13 cellular contexts compared by ENCODE assay signal in genomic region chr1:155131285-155131684, GRCh38. TPM values are rescaled to one million over a fixed set of nuclear protein-coding genes. Genes with fewer than 3 reads are reported as not detected.
DNase-seq lines count a peak whose midpoint lies in the region; ATAC-seq, FAIRE-seq and TF ChIP-seq lines count a peak whose summit lies in the region.
"Had no signal": no experiment of that assay in that cellular context is flagged by ENCODE, and none has a peak within 500 bp of the region (broad histone marks: within the 10 kb centered on the region; RNA-seq: fewer than 3 reads in every experiment).

No MANE protein-coding gene starts in this region.

- TF ChIP-seq CTCF in K562 (IDR thresholded peaks at IDR 0.05 in 2 of 3, conservative IDR thresholded peaks at IDR 0.05 in 1 of 3; ENCODE audit: insufficient read depth in 2 of 3, low read depth in 1 of 3, low read length in 3 of 3) (no peak), heart left ventricle (IDR thresholded peaks at IDR 0.05) (no peak), type B pancreatic cell (conservative IDR thresholded peaks at IDR 0.05) (no peak)

- ATAC-seq in K562 (no peak), heart left ventricle (peak in 2 of 4 donors; percentile 1 to 6), HG03175 (IDR thresholded peaks at IDR 0.05; ENCODE audit: unreplicated experiment) (no peak)
- ATAC-seq in naive thymus-derived CD4-positive, alpha-beta T cell = no peak
- ATAC-seq in activated naive CD8-positive, alpha-beta T cell treated with anti-CD3 and anti-CD28 coated beads, Interleukin-2, amount 50 U/mL, for 24 hours = no peak
- ATAC-seq: stimulated activated naive CD8-positive, alpha-beta T cell treated with anti-CD3 and anti-CD28 coated beads, Interleukin-15, Interleukin-2, amounts not matched to agents 100 U/mL and 50 U/mL, for 24 hours; T-helper 17 cell had no signal

- BruUV-seq in K562 (replicated peaks; lab: Mats Ljungman, UMichigan) = no TSS peak

- H3K27ac Mint-ChIP-seq in naive thymus-derived CD4-positive, alpha-beta T cell = peak overlapping the region in 7 of 9 donors; percentile 54 to 96 (median 79)
- peak overlapping the region; percentile 100 for H3K27ac Mint-ChIP-seq in type B pancreatic cell
- no peak overlapping the region for H3K27ac Mint-ChIP-seq in activated naive CD8-positive, alpha-beta T cell treated with anti-CD3 and anti-CD28 coated beads, Interleukin-2, amount 50 U/mL, for 24 hours
- H3K27ac Mint-ChIP-seq: T-helper 17 cell had no signal

- TF ChIP-seq EP300 in K562 (IDR thresholded peaks at IDR 0.05; ENCODE audit: low read length) = no peak

- TF ChIP-seq POLR2A in K562 (conservative IDR thresholded peaks at IDR 0.05) = no peak
- TF ChIP-seq POLR2A in heart left ventricle (IDR thresholded peaks at IDR 0.05) = no peak

- H3K9me3 ChIP-seq in K562 (replicated peaks; ENCODE audit: control insufficient read depth, insufficient read depth, low read depth, low read length) = no peaks in the 10 kb centered on the region
- H3K9me3 ChIP-seq in heart left ventricle = no peaks in the 10 kb centered on the region
- H3K9me3 ChIP-seq in naive thymus-derived CD4-positive, alpha-beta T cell (ENCODE audit: control insufficient read depth in 2 of 3, low read length in 3 of 3) = no peaks in the 10 kb centered on the region

- intact Hi-C loops in K562 (cut with micrococcal nuclease) (no loop called here), heart left ventricle (cut with DNase I) (no loop called here)
- intact Hi-C loops in naive thymus-derived CD4-positive, alpha-beta T cell (cut with micrococcal nuclease) = no loop called here

- peak overlapping the region in 1 of 2 experiments; percentile 45; a peak in 1 of 4 replicates for H3K9ac ChIP-seq in K562 (ENCODE audit: insufficient read depth in 1 of 2, low read depth in 2 of 2, low read length in 2 of 2)

- peaks cover 21% of the 10 kb centered on the region for H3K36me3 ChIP-seq in K562 (ENCODE audit: control insufficient read depth, insufficient read depth, low read length)
- peaks cover 0 to 42% (median 38%) of the 10 kb centered on the region in 9 donors for H3K36me3 ChIP-seq in heart left ventricle
- H3K36me3 ChIP-seq in naive thymus-derived CD4-positive, alpha-beta T cell (ENCODE audit: control insufficient read depth in 2 of 3, insufficient read depth in 3 of 3, low read length in 3 of 3) = peaks cover 0 to 24% (median 0%) of the 10 kb centered on the region in 3 experiments

- H3K9me1 ChIP-seq in K562 (ENCODE audit: control insufficient read depth, insufficient read depth, low read length) = no peaks in the 10 kb centered on the region

- POLR2A ChIA-PET in K562 (lab: Yijun Ruan, JAX) = interaction anchor here (0.5 to 1.1 kb wide), 2 partner anchors 9 kb away, joined by 3 to 4 read pairs; partner anchors contain the start of gene DPM3
- POLR2A ChIA-PET in naive thymus-derived CD4-positive, alpha-beta T cell (lab: Charles Lee) = interaction anchor here (0.8 kb wide), 1 partner anchor 11 kb away, joined by 3 read pairs; no protein-coding TSS in a partner anchor

- H3K27me3 ChIP-seq in K562 (ENCODE audit: control insufficient read depth in 2 of 2, insufficient read depth in 2 of 2, low read length in 2 of 2) = no peaks in the 10 kb centered on the region
- H3K27me3 ChIP-seq in heart left ventricle = peaks cover 0 to 29% (median 0%) of the 10 kb centered on the region in 9 donors
- H3K27me3 ChIP-seq in naive thymus-derived CD4-positive, alpha-beta T cell (ENCODE audit: control insufficient read depth in 2 of 2, insufficient read depth in 2 of 2, low read length in 2 of 2) = peaks cover 0 to 6% of the 10 kb centered on the region in 2 donors

- H3K36me3 Mint-ChIP-seq in naive thymus-derived CD4-positive, alpha-beta T cell = peaks cover 0 to 9% (median 3%) of the 10 kb centered on the region in 5 donors
- H3K36me3 Mint-ChIP-seq in type B pancreatic cell = peaks cover 21% of the 10 kb centered on the region
- no peaks in the 10 kb centered on the region for H3K36me3 Mint-ChIP-seq in activated naive CD8-positive, alpha-beta T cell treated with anti-CD3 and anti-CD28 coated beads, Interleukin-2, amount 50 U/mL, for 24 hours (ENCODE audit: low read depth)

- no peak overlapping the region for H2AFZ ChIP-seq in K562 (ENCODE audit: low read depth, low read length)

- H3K4me1 ChIP-seq in K562 (replicated peaks in 1 of 2; ENCODE audit: control insufficient read depth in 2 of 2, insufficient read depth in 2 of 2, low read length in 2 of 2) (peaks cover 57 to 70% of the 10 kb centered on the region in 2 experiments), heart left ventricle (peaks cover 16 to 82% (median 55%) of the 10 kb centered on the region in 12 donors)
- H3K4me1 ChIP-seq in naive thymus-derived CD4-positive, alpha-beta T cell (ENCODE audit: control insufficient read depth in 2 of 2, insufficient read depth in 2 of 2, low read length in 2 of 2) = peaks cover 30 to 32% of the 10 kb centered on the region in 2 donors

- DNase-seq in K562 (ENCODE audit: extremely low read depth in 1 of 4, low spot score in 3 of 4) (peak in 1 of 4 experiments; percentile 1), heart left ventricle (peak in 2 of 5 donors; percentile 61 to 78), type B pancreatic cell (ENCODE audit: extremely low spot score, unreplicated experiment) (no peak), SKM-1 treated with dmso at 0.1 percent for 144 hours (lab: John Stamatoyannopoulos, UW; ENCODE audit: unreplicated experiment) (no peak)
- DNase-seq in naive thymus-derived CD4-positive, alpha-beta T cell = no peak
- no peak for DNase-seq in activated naive CD8-positive, alpha-beta T cell treated with anti-CD3 and anti-CD28 coated beads, Interleukin-2, amount 50 U/mL, for 24 hours
- DNase-seq: activated CD4-positive, alpha-beta T cell treated with anti-CD3 and anti-CD28 coated beads for 4 hours; NCI-H345; stimulated activated CD4-positive, alpha-beta T cell treated with anti-CD3 and anti-CD28 coated beads, Interleukin-4, amount 100 ng/mL, for 4 hours; stimulated activated naive CD8-positive, alpha-beta T cell treated with anti-CD3 and anti-CD28 coated beads, Interleukin-15, Interleukin-2, amounts not matched to agents 100 U/mL and 50 U/mL, for 24 hours; T-helper 17 cell had no signal

- H3K27ac ChIP-seq in K562 (ENCODE audit: extremely low read depth, low read depth, low read length) (no peak overlapping the region), heart left ventricle (peak overlapping the region; percentile 70 to 100 (median 96))
- H3K27ac ChIP-seq in naive thymus-derived CD4-positive, alpha-beta T cell (ENCODE audit: low read depth, low read length) = peak overlapping the region; percentile 55

- H3K4me1 Mint-ChIP-seq in naive thymus-derived CD4-positive, alpha-beta T cell = peaks cover 37 to 57% (median 52%) of the 10 kb centered on the region in 7 donors
- H3K4me1 Mint-ChIP-seq in type B pancreatic cell (ENCODE audit: unreplicated experiment) = peaks cover 45% of the 10 kb centered on the region
- peaks cover 40% of the 10 kb centered on the region for H3K4me1 Mint-ChIP-seq in activated naive CD8-positive, alpha-beta T cell treated with anti-CD3 and anti-CD28 coated beads, Interleukin-2, amount 50 U/mL, for 24 hours

- FAIRE-seq in K562 (lab: Jason Lieb, UNC) = no peak
- FAIRE-seq: endometrium had no signal

- no peaks in the 10 kb centered on the region for H4K20me1 ChIP-seq in K562 (replicated peaks; ENCODE audit: control insufficient read depth, insufficient read depth, low read length)

- peak overlapping the region in 3 of 10 donors; percentile 12 to 97 (median 55) for H3K4me3 Mint-ChIP-seq in naive thymus-derived CD4-positive, alpha-beta T cell
- peak overlapping the region; percentile 92 for H3K4me3 Mint-ChIP-seq in type B pancreatic cell
- H3K4me3 Mint-ChIP-seq in activated naive CD8-positive, alpha-beta T cell treated with anti-CD3 and anti-CD28 coated beads, Interleukin-2, amount 50 U/mL, for 24 hours = no peak overlapping the region

- peaks cover 17% of the 10 kb centered on the region for H3K79me2 ChIP-seq in K562 (ENCODE audit: control insufficient read depth, insufficient read depth, low read length)

- CTCF ChIA-PET in K562 (lab: Yijun Ruan, JAX; ENCODE audit: low intra/inter-chr PET ratio) = no interaction called here
- CTCF ChIA-PET in naive thymus-derived CD4-positive, alpha-beta T cell (lab: Charles Lee) = interaction anchor here (1.6 kb wide), 1 partner anchor 46 kb away, joined by 4 read pairs; no protein-coding TSS in a partner anchor

- H3K4me2 ChIP-seq in K562 (ENCODE audit: insufficient read depth, low read length) = no peak overlapping the region

- peaks cover 0 to 38% (median 7%) of the 10 kb centered on the region in 5 donors for H3K27me3 Mint-ChIP-seq in naive thymus-derived CD4-positive, alpha-beta T cell
- peaks cover 27% of the 10 kb centered on the region for H3K27me3 Mint-ChIP-seq in type B pancreatic cell
- peaks cover 15% of the 10 kb centered on the region for H3K27me3 Mint-ChIP-seq in activated naive CD8-positive, alpha-beta T cell treated with anti-CD3 and anti-CD28 coated beads, Interleukin-2, amount 50 U/mL, for 24 hours

- TF ChIP-seq RAD21 in K562 (CRISPR knock-in tag; conservative IDR thresholded peaks at IDR 0.05 in 1 of 2, IDR thresholded peaks at IDR 0.05 in 1 of 2) = no peak

- in situ Hi-C loops in K562 (cut with MboI) = no loop called here

- WGBS in K562 (ENCODE audit: insufficient coverage, low coverage, missing lambda C conversion rate) = 91% methylated on average over 8 of the region's 8 CpGs
- 23 to 42% (median 38%) methylated on average over 6 to 8 of the region's 8 CpGs for whole genome bisulfite sequencing in heart left ventricle, 4 donors

- H3K4me3 ChIP-seq in K562 (no peak overlapping the region), heart left ventricle (peak overlapping the region in 9 of 12 donors; percentile 68 to 95 (median 86))
- no peak overlapping the region for H3K4me3 ChIP-seq in naive thymus-derived CD4-positive, alpha-beta T cell (ENCODE audit: low read length)

- no peaks in the 10 kb centered on the region for H3K9me3 Mint-ChIP-seq in naive thymus-derived CD4-positive, alpha-beta T cell
- H3K9me3 Mint-ChIP-seq in type B pancreatic cell = no peaks in the 10 kb centered on the region
- no peaks in the 10 kb centered on the region for H3K9me3 Mint-ChIP-seq in activated naive CD8-positive, alpha-beta T cell treated with anti-CD3 and anti-CD28 coated beads, Interleukin-2, amount 50 U/mL, for 24 hours

RNA-seq across cellular contexts. Expression of gene EFNA1, which starts 3.6 kb away (rescaled TPM):
- 5.1 and 11.1 TPM in 2 replicates for total RNA-seq in K562 (2011; cell fraction: chromatin; rRNA removed; ENCODE audit: low replicate concordance)
- total RNA-seq in K562 (2011; cell fraction: nucleolus; rRNA removed) = 14.3 and 14.5 TPM in 2 replicates
- 10.1 and 15.0 TPM in 2 replicates for total RNA-seq in K562 (2011; cell fraction: nucleoplasm; rRNA removed)
- total RNA-seq in K562 (2014; rRNA removed) (2.5 and 2.6 TPM in 2 replicates), K562 (2014; rRNA removed; fragmentation: Illumina TruSeq; extraction: Trizol) (1.9 and 2.1 TPM in 2 replicates), K562 (2015; rRNA removed; fragmentation: Illumina TruSeq; extraction: Trizol) (3.3 and 3.7 TPM in 2 replicates), K562 (2021) (2.6 and 2.7 TPM in 2 replicates), heart left ventricle (10 to 100 TPM; 22.8 to 51.8 (median 37.2) TPM), type B pancreatic cell (ENCODE audit: low replicate concordance) (26.1 and 69.9 TPM in 2 replicates)
- polyA plus RNA-seq in K562 (2011; rRNA removed) (9.3 and 14.1 TPM in 2 replicates), K562 (2014; fragmentation: Illumina TruSeq; extraction: Trizol) (3.0 and 3.5 TPM in 2 replicates), K562 (2014; fragmentation: Nextera tagmentation; extraction: Ambion mirVana) (1 to 10 TPM; 3.7 TPM), K562 (2014; rRNA removed) (2.8 and 5.3 TPM in 2 replicates), heart left ventricle (100 to 1,000 TPM in 1 of 2 donors, 10 to 100 TPM in 1; 31.6 to 103 TPM)
- 12.2 and 13.8 TPM in 2 replicates for polyA plus RNA-seq in K562 (2011; cell fraction: cytosol; rRNA removed)
- 9.8 and 11.9 TPM in 2 replicates for polyA plus RNA-seq in K562 (2011; cell fraction: nucleus; rRNA removed)
- 3.3 and 4.8 TPM in 2 replicates for polyA plus RNA-seq in K562 (2012)
- 5.8 and 6.6 TPM in 2 replicates for polyA minus RNA-seq in K562 (2011; rRNA and poly(A)+ RNA removed)
- polyA minus RNA-seq in K562 (2011; cell fraction: cytosol; rRNA and poly(A)+ RNA removed) = 8.0 and 16.9 TPM in 2 replicates
- polyA minus RNA-seq in K562 (2011; cell fraction: nucleus; rRNA and poly(A)+ RNA removed) = 3.9 and 4.4 TPM in 2 replicates
- 1 to 10 TPM in 4 of 5 experiments, not detected in 1; 4.0 to 7.3 (median 5.6) TPM for total RNA-seq in naive thymus-derived CD4-positive, alpha-beta T cell
- 10 to 100 TPM; 11.1 to 16.8 TPM for polyA plus RNA-seq in naive thymus-derived CD4-positive, alpha-beta T cell

RNA-seq across cellular contexts. Expression of gene SLC50A1, which starts 4.4 kb away (rescaled TPM):
- total RNA-seq in K562 (2011; cell fraction: chromatin; rRNA removed; ENCODE audit: low replicate concordance) = 42.6 and 72.0 TPM in 2 replicates
- 92.6 and 100 TPM in 2 replicates for total RNA-seq in K562 (2011; cell fraction: nucleolus; rRNA removed)
- 93.1 and 101 TPM in 2 replicates for total RNA-seq in K562 (2011; cell fraction: nucleoplasm; rRNA removed)
- 59.2 and 68.1 TPM in 2 replicates for total RNA-seq in K562 (2014; rRNA removed)
- total RNA-seq in K562 (2014; rRNA removed; fragmentation: Illumina TruSeq; extraction: Trizol) = 52.2 and 58.7 TPM in 2 replicates
- 62.7 and 64.0 TPM in 2 replicates for total RNA-seq in K562 (2015; rRNA removed; fragmentation: Illumina TruSeq; extraction: Trizol)
- 46.5 and 50.0 TPM in 2 replicates for total RNA-seq in K562 (2021)
- polyA plus RNA-seq in K562 (2011; rRNA removed) = 88.3 and 91.9 TPM in 2 replicates
- polyA plus RNA-seq in K562 (2011; cell fraction: cytosol; rRNA removed) = 161 TPM in 2 replicates
- 30.6 and 31.3 TPM in 2 replicates for polyA plus RNA-seq in K562 (2011; cell fraction: nucleus; rRNA removed)
- 55.7 and 78.0 TPM in 2 replicates for polyA plus RNA-seq in K562 (2012)
- polyA plus RNA-seq in K562 (2014; fragmentation: Illumina TruSeq; extraction: Trizol) = 86.2 and 96.6 TPM in 2 replicates
- 100 to 1,000 TPM; 103 to 132 TPM for polyA plus RNA-seq in K562 (2014; fragmentation: Nextera tagmentation; extraction: Ambion mirVana)
- 91.7 and 99.4 TPM in 2 replicates for polyA plus RNA-seq in K562 (2014; rRNA removed)
- 36.3 and 45.8 TPM in 2 replicates for polyA minus RNA-seq in K562 (2011; rRNA and poly(A)+ RNA removed)
- polyA minus RNA-seq in K562 (2011; cell fraction: cytosol; rRNA and poly(A)+ RNA removed) = 23.1 and 29.2 TPM in 2 replicates
- 8.1 and 9.3 TPM in 2 replicates for polyA minus RNA-seq in K562 (2011; cell fraction: nucleus; rRNA and poly(A)+ RNA removed)
- 10 to 100 TPM in 4 of 9 donors, 1 to 10 TPM in 5; 5.4 to 21.7 (median 9.7) TPM for total RNA-seq in heart left ventricle
- 10 to 100 TPM; 15.7 to 36.0 TPM for polyA plus RNA-seq in heart left ventricle
- 10 to 100 TPM; 21.1 to 35.6 (median 24.3) TPM for total RNA-seq in naive thymus-derived CD4-positive, alpha-beta T cell
- polyA plus RNA-seq in naive thymus-derived CD4-positive, alpha-beta T cell = 10 to 100 TPM; 51.0 to 64.8 TPM
- 27.8 and 43.0 TPM in 2 replicates for total RNA-seq in type B pancreatic cell (ENCODE audit: low replicate concordance)

RNA-seq across cellular contexts. Expression of gene DPM3, which starts 9.0 kb away (rescaled TPM):
- 7.1 and 27.9 TPM in 2 replicates for total RNA-seq in K562 (2011; cell fraction: chromatin; rRNA removed; ENCODE audit: low replicate concordance)
- total RNA-seq in K562 (2011; cell fraction: nucleolus; rRNA removed) = 73.0 and 77.4 TPM in 2 replicates
- total RNA-seq in K562 (2011; cell fraction: nucleoplasm; rRNA removed) = 47.4 and 60.5 TPM in 2 replicates
- total RNA-seq in K562 (2014; rRNA removed) = 41.3 and 45.1 TPM in 2 replicates
- 1.8 and 3.7 TPM in 2 replicates for total RNA-seq in K562 (2014; rRNA removed; fragmentation: Illumina TruSeq; extraction: Trizol)
- 34.2 and 40.0 TPM in 2 replicates for total RNA-seq in K562 (2015; rRNA removed; fragmentation: Illumina TruSeq; extraction: Trizol)
- total RNA-seq in K562 (2021) = 92.1 and 94.2 TPM in 2 replicates
- 27.1 and 62.3 TPM in 2 replicates for polyA plus RNA-seq in K562 (2011; rRNA removed)
- polyA plus RNA-seq in K562 (2011; cell fraction: cytosol; rRNA removed) = 209 and 283 TPM in 2 replicates
- polyA plus RNA-seq in K562 (2011; cell fraction: nucleus; rRNA removed) = 63.1 and 75.1 TPM in 2 replicates
- 123 and 131 TPM in 2 replicates for polyA plus RNA-seq in K562 (2012)
- polyA plus RNA-seq in K562 (2014; fragmentation: Illumina TruSeq; extraction: Trizol) = 8.6 and 59.7 TPM in 2 replicates
- 10 to 100 TPM; 12.6 to 36.4 TPM for polyA plus RNA-seq in K562 (2014; fragmentation: Nextera tagmentation; extraction: Ambion mirVana)
- 120 and 141 TPM in 2 replicates for polyA plus RNA-seq in K562 (2014; rRNA removed)
- polyA minus RNA-seq in K562 (2011; rRNA and poly(A)+ RNA removed) = 6.0 and 10.0 TPM in 2 replicates
- 11.5 and 13.6 TPM in 2 replicates for polyA minus RNA-seq in K562 (2011; cell fraction: cytosol; rRNA and poly(A)+ RNA removed)
- 12.2 and 13.9 TPM in 2 replicates for polyA minus RNA-seq in K562 (2011; cell fraction: nucleus; rRNA and poly(A)+ RNA removed)
- 10 to 100 TPM; 46.1 to 70.7 (median 54.4) TPM for total RNA-seq in heart left ventricle
- polyA plus RNA-seq in heart left ventricle = 100 to 1,000 TPM in 1 of 2 donors, 10 to 100 TPM in 1; 75.4 to 216 TPM
- total RNA-seq in naive thymus-derived CD4-positive, alpha-beta T cell = 10 to 100 TPM; 29.1 to 50.4 (median 43.8) TPM
- 100 to 1,000 TPM in 1 of 2 donors, 10 to 100 TPM in 1; 99.2 to 128 TPM for polyA plus RNA-seq in naive thymus-derived CD4-positive, alpha-beta T cell
- 73.9 and 75.3 TPM in 2 replicates for total RNA-seq in type B pancreatic cell (ENCODE audit: low replicate concordance)

RNA-seq across cellular contexts. Expression of gene KRTCAP2, which starts 41.8 kb away (rescaled TPM):
- total RNA-seq in K562 (2011; cell fraction: chromatin; rRNA removed; ENCODE audit: low replicate concordance) = 114 and 195 TPM in 2 replicates
- 338 and 376 TPM in 2 replicates for total RNA-seq in K562 (2011; cell fraction: nucleolus; rRNA removed)
- 298 TPM in 2 replicates for total RNA-seq in K562 (2011; cell fraction: nucleoplasm; rRNA removed)
- total RNA-seq in K562 (2014; rRNA removed) (211 and 255 TPM in 2 replicates), K562 (2014; rRNA removed; fragmentation: Illumina TruSeq; extraction: Trizol) (226 and 244 TPM in 2 replicates), K562 (2015; rRNA removed; fragmentation: Illumina TruSeq; extraction: Trizol) (290 and 294 TPM in 2 replicates), K562 (2021) (243 and 253 TPM in 2 replicates), heart left ventricle (100 to 1,000 TPM; 106 to 199 (median 123) TPM), type B pancreatic cell (ENCODE audit: low replicate concordance) (173 and 179 TPM in 2 replicates)
- polyA plus RNA-seq in K562 (2011; rRNA removed) (129 and 178 TPM in 2 replicates), K562 (2014; fragmentation: Illumina TruSeq; extraction: Trizol) (418 and 443 TPM in 2 replicates), K562 (2014; fragmentation: Nextera tagmentation; extraction: Ambion mirVana) (100 to 1,000 TPM; 429 to 436 TPM), K562 (2014; rRNA removed) (126 and 196 TPM in 2 replicates), heart left ventricle (100 to 1,000 TPM; 220 to 283 TPM)
- polyA plus RNA-seq in K562 (2011; cell fraction: cytosol; rRNA removed) = 462 and 551 TPM in 2 replicates
- 206 and 232 TPM in 2 replicates for polyA plus RNA-seq in K562 (2011; cell fraction: nucleus; rRNA removed)
- polyA plus RNA-seq in K562 (2012) = 327 and 494 TPM in 2 replicates
- 153 and 212 TPM in 2 replicates for polyA minus RNA-seq in K562 (2011; rRNA and poly(A)+ RNA removed)
- polyA minus RNA-seq in K562 (2011; cell fraction: cytosol; rRNA and poly(A)+ RNA removed) = 167 and 266 TPM in 2 replicates
- polyA minus RNA-seq in K562 (2011; cell fraction: nucleus; rRNA and poly(A)+ RNA removed) = 51.4 and 83.0 TPM in 2 replicates
- 100 to 1,000 TPM in 4 of 5 experiments, 10 to 100 TPM in 1; 97.4 to 236 (median 155) TPM for total RNA-seq in naive thymus-derived CD4-positive, alpha-beta T cell
- 100 to 1,000 TPM; 450 to 469 TPM for polyA plus RNA-seq in naive thymus-derived CD4-positive, alpha-beta T cell

RNA-seq across cellular contexts. Expression of gene TRIM46, which starts 42.4 kb away (rescaled TPM):
- 0.95 and 1.8 TPM in 2 replicates for total RNA-seq in K562 (2011; cell fraction: chromatin; rRNA removed; ENCODE audit: low replicate concordance)
- 0.67 and 0.92 TPM in 2 replicates for total RNA-seq in K562 (2011; cell fraction: nucleolus; rRNA removed)
- total RNA-seq in K562 (2011; cell fraction: nucleoplasm; rRNA removed) = 0.66 and 1.1 TPM in 2 replicates
- total RNA-seq in K562 (2014; rRNA removed) (0.04 and 0.05 TPM in 2 replicates), K562 (2014; rRNA removed; fragmentation: Illumina TruSeq; extraction: Trizol) (not detected in 2 replicates), K562 (2015; rRNA removed; fragmentation: Illumina TruSeq; extraction: Trizol) (0.14 TPM in 1 of 2 replicates, not detected in the other), K562 (2021) (0.22 and 0.60 TPM in 2 replicates), heart left ventricle (under 1 TPM in 5 of 9 donors, not detected in 4; 0.08 to 0.41 (median 0.12) TPM), type B pancreatic cell (ENCODE audit: low replicate concordance) (2.0 and 8.1 TPM in 2 replicates)
- polyA plus RNA-seq in K562 (2011; rRNA removed) (0.08 and 0.12 TPM in 2 replicates), K562 (2014; fragmentation: Illumina TruSeq; extraction: Trizol) (0.15 and 0.18 TPM in 2 replicates), K562 (2014; fragmentation: Nextera tagmentation; extraction: Ambion mirVana) (not detected), K562 (2014; rRNA removed) (0.11 and 0.41 TPM in 2 replicates), heart left ventricle (under 1 TPM in 1 of 2 donors, not detected in 1; 0.04 TPM)
- 0.13 and 0.18 TPM in 2 replicates for polyA plus RNA-seq in K562 (2011; cell fraction: cytosol; rRNA removed)
- polyA plus RNA-seq in K562 (2011; cell fraction: nucleus; rRNA removed) = 0.59 and 0.64 TPM in 2 replicates
- 0.16 and 0.29 TPM in 2 replicates for polyA plus RNA-seq in K562 (2012)
- polyA minus RNA-seq in K562 (2011; rRNA and poly(A)+ RNA removed) = 0.09 TPM in 1 of 2 replicates, not detected in the other
- polyA minus RNA-seq in K562 (2011; cell fraction: cytosol; rRNA and poly(A)+ RNA removed) = not detected in 2 replicates
- 0.13 TPM in 1 of 2 replicates, not detected in the other for polyA minus RNA-seq in K562 (2011; cell fraction: nucleus; rRNA and poly(A)+ RNA removed)
- 10 to 100 TPM in 1 of 5 experiments, 1 to 10 TPM in 4; 3.5 to 21.9 (median 4.1) TPM for total RNA-seq in naive thymus-derived CD4-positive, alpha-beta T cell
- polyA plus RNA-seq in naive thymus-derived CD4-positive, alpha-beta T cell = 1 to 10 TPM in 1 of 2 donors, under 1 TPM in 1; 0.69 to 1.3 TPM

Comparison
In these comparisons a context has a peak if more than half of its experiments do, and no peak if none do; other contexts are left out.
1. H3K4me3 ChIP-seq: peak in heart left ventricle (9 of 12); none in K562 (single experiment) and naive thymus-derived CD4-positive, alpha-beta T cell (single experiment).